In the genomic region with DNA sequence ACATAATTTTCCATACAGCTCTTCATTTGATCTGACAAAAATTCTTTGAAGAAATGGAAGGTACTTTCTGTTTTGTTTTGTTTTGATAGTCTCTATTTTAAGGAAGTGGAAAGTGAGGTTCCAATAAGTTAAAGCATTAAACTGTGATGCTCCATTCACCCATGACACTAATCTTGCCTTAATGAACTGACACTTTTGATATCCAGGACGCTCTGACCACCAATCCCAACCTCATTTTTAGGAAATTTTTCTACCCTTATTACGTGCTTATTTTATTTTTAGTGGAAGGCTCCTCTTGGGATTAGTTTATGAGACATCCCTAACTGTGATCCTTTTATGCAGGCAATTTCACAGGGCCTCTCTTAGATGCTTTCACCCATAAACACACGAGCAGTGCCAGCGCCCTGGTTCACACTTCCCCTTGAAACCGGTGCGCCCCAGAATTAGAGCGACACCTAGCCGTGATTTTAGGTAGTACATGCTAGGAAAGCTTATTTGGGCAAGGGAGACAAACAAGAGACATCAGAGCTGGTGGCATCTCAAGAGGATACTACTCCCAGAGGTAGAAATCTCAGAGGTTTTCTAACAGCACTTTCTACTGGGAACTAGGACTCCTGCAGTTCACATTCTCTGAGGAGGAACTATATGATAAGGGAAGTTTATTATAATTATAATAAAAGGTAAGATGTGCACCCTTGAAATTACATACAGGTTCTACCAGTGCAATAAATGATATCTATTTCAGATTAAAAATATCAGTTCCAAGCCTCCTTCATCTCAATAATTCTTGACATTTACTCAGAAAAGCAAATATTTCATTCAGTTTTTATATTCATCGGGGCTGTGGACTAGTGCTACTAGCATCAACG, we compare ENCODE assay signal across 8 cellular contexts.
A peak's percentile ranks its signal among the peaks of the same experiment; 100 is the strongest.
DNase-seq lines count a peak whose midpoint lies in the region; ATAC-seq and TF ChIP-seq lines count a peak whose summit lies in the region.

No MANE protein-coding gene starts in this region.

- H3K9me3 ChIP-seq in WERI-Rb-1 (ENCODE audit: severe bottlenecking), result no peaks in the 10 kb centered on the region
- no peaks in the 10 kb centered on the region for H3K9me3 ChIP-seq in breast epithelium

- peak; percentile 71 for DNase-seq in AG08395 (ENCODE audit: low spot score)
- DNase-seq in NCI-H2107 (lab: John Stamatoyannopoulos, UW), result peak; percentile 57
- peak; percentile 73 for DNase-seq in WERI-Rb-1
- DNase-seq in breast epithelium (ENCODE audit: low spot score in 2 of 2), result peak; percentile 48 to 57
- DNase-seq in islet precursor cell, result peak; percentile 83
- DNase-seq in stimulated activated CD4-positive, alpha-beta T cell treated with anti-CD3 and anti-CD28 coated beads, Interleukin-1b, Interleukin-23, amount 100 ng/mL, for 24 hours (ENCODE audit: low read depth in 4 of 4, low spot score in 1 of 4), result peak; percentile 59 to 78 (median 64)

- H3K4me3 ChIP-seq in WERI-Rb-1 (ENCODE audit: low read depth, low read length) (no peak overlapping the region), breast epithelium (no peak overlapping the region)

- TF ChIP-seq CTCF in WERI-Rb-1 (IDR thresholded peaks at IDR 0.05; ENCODE audit: low read depth, low read length) (peak; percentile 74), breast epithelium (IDR thresholded peaks at IDR 0.05) (peak in 2 of 3 donors; percentile 62 to 72)

- H3K27me3 ChIP-seq in WERI-Rb-1 (ENCODE audit: insufficient read depth, low read depth, severe bottlenecking) (no peaks in the 10 kb centered on the region), breast epithelium (no peaks in the 10 kb centered on the region)

- ATAC-seq in GM18858 (IDR thresholded peaks at IDR 0.05; ENCODE audit: unreplicated experiment), result peak; percentile 52
- ATAC-seq in HG03064 (IDR thresholded peaks at IDR 0.05; ENCODE audit: low read depth, unreplicated experiment), result peak; percentile 56

- H3K36me3 ChIP-seq in WERI-Rb-1 (no peaks in the 10 kb centered on the region), breast epithelium (no peaks in the 10 kb centered on the region)

- intact Hi-C loops in breast epithelium (cut with DNase I; ENCODE audit: low total_unique reads), result no loop called here

- no peak for TF ChIP-seq POLR2A in breast epithelium (IDR thresholded peaks at IDR 0.05)

- no peak overlapping the region for H3K27ac ChIP-seq in WERI-Rb-1
- no peak overlapping the region for H3K27ac ChIP-seq in breast epithelium

- no peaks in the 10 kb centered on the region for H3K4me1 ChIP-seq in breast epithelium
